Comparison of ENCODE assay signal across 8 cellular contexts in genomic region chr18:14131914-14132700, GRCh38. TPM values are rescaled to one million over a fixed set of nuclear protein-coding genes. Genes with fewer than 3 reads are reported as not detected.
DNase-seq lines count a peak whose midpoint lies in the region; ATAC-seq and TF ChIP-seq lines count a peak whose summit lies in the region.
"Not testable (repeated sequence)": the region's sequence is repeated elsewhere in the genome, so short reads cannot be mapped to it uniquely, and the experiment has no call there.

Gene ZNF519, minus strand, starts transcription at chr18:14132435. Its CDS starts 158 bp downstream, at chr18:14132277.

- peak within 1 kb of the TSS; percentile 74 for H3K27ac Mint-ChIP-seq in HFFc6

- DNase-seq in GM04504 (ENCODE audit: low read depth) (peak; percentile 92), HFFc6 (peak; percentile 96), NAMALWA (ENCODE audit: low spot score) (peak; percentile 97), SK-MEL-5 (ENCODE audit: low read depth, low spot score) (peak; percentile 96), substantia nigra (lab: John Stamatoyannopoulos, UW) (peak; percentile 24 to 98 (median 89))
- peak; percentile 66 to 80 (median 70) for DNase-seq in activated naive CD4-positive, alpha-beta T cell (lab: John Stamatoyannopoulos, UW)

- peak within 1 kb of the TSS; percentile 95 for H3K4me3 Mint-ChIP-seq in HFFc6

- H3K4me3 ChIP-seq in gastroesophageal sphincter (peak within 1 kb of the TSS; percentile 63 to 93), neutrophil (ENCODE audit: low read depth in 1 of 2, low read length in 1 of 2) (peak within 1 kb of the TSS; percentile 15 to 30)

- in situ Hi-C loops in SK-MEL-5 (cut with HindIII; ENCODE audit: low pct_unique_long_range_greater_than_20kb, low sequenced_read_pairs) = not testable (repeated sequence)

- peak within 1 kb of the TSS; percentile 49 to 81 (median 79) for H3K27ac ChIP-seq in gastroesophageal sphincter
- H3K27ac ChIP-seq in neutrophil; substantia nigra (ENCODE audit: low read depth, low read length, poor library complexity, severe bottlenecking): not testable (repeated sequence)

- peaks cover 0 to 22% (median 2%) of the 10 kb centered on the region in 3 donors for H3K4me1 ChIP-seq in gastroesophageal sphincter
- H3K4me1 ChIP-seq in neutrophil (ENCODE audit: control insufficient read depth in 1 of 2, insufficient read depth in 1 of 2, low read depth in 1 of 2, low read length in 1 of 2) = not testable (repeated sequence)

- TF ChIP-seq EP300 in gastroesophageal sphincter (IDR thresholded peaks at IDR 0.05) = not testable (repeated sequence)

- TF ChIP-seq POLR2A in gastroesophageal sphincter (IDR thresholded peaks at IDR 0.05) = not testable (repeated sequence)

- not testable (repeated sequence) for H3K36me3 Mint-ChIP-seq in HFFc6 (ENCODE audit: low read depth)

- ATAC-seq in gastroesophageal sphincter = peak; percentile 100

- H3K4me1 Mint-ChIP-seq in HFFc6 (ENCODE audit: low read depth) = not testable (repeated sequence)

- WGBS in gastroesophageal sphincter (ENCODE audit: low coverage in 1 of 2), 2 donors = 0% methylated on average over 4 of the region's 45 CpGs; no CpG with 5 or more reads in 1 of the 2 donors

- H3K36me3 ChIP-seq in gastroesophageal sphincter, neutrophil: not testable (repeated sequence)

- TF ChIP-seq CTCF in HFFc6 (IDR thresholded peaks at IDR 0.05); gastroesophageal sphincter (IDR thresholded peaks at IDR 0.05); neutrophil (IDR thresholded peaks at IDR 0.05): not testable (repeated sequence)

- H3K27me3 Mint-ChIP-seq in HFFc6 (ENCODE audit: insufficient read depth) = not testable (repeated sequence)

- H3K27me3 ChIP-seq in gastroesophageal sphincter, neutrophil: not testable (repeated sequence)

- H3K9me3 Mint-ChIP-seq in HFFc6 = not testable (repeated sequence)

- not testable (repeated sequence) for H3K9me3 ChIP-seq in gastroesophageal sphincter, neutrophil

RNA-seq across cellular contexts. Expression of gene ZNF519, which starts in this region (rescaled TPM):
- 1 to 10 TPM; 1.8 to 3.3 (median 2.9) TPM for total RNA-seq in HFFc6 (2021; fragmentation: NEBNext Ultra II Directional; extraction: Animal tissue kit (Norgen Biotek cat#: 25700))
- total RNA-seq in SK-MEL-5 (2014; rRNA removed; shearing (Covaris generic)) = 2.8 and 4.7 TPM in 2 replicates
- 0.82 and 5.1 TPM in 2 replicates for polyA plus RNA-seq in SK-MEL-5 (2015; cell fraction: cytosol; rRNA removed)
- polyA plus RNA-seq in SK-MEL-5 (2015; cell fraction: nucleus; rRNA removed) = 15.3 and 41.4 TPM in 2 replicates
- total RNA-seq in gastroesophageal sphincter = 10 to 100 TPM in 1 of 4 donors, 1 to 10 TPM in 3; 4.0 to 16.3 (median 5.1) TPM
